8 cellular contexts compared by ENCODE assay signal in genomic region chr11:88338223-88338661, GRCh38. TPM values are rescaled to one million over a fixed set of nuclear protein-coding genes. Genes with fewer than 3 reads are reported as not detected.
DNase-seq lines count a peak whose midpoint lies in the region; FAIRE-seq and TF ChIP-seq lines count a peak whose summit lies in the region.

No MANE protein-coding gene starts in this region.

- H3K9ac ChIP-seq in ES-I3 (ENCODE audit: low read depth, low read length) = peak overlapping the region; percentile 99

- H3K9me3 ChIP-seq in ES-I3 (ENCODE audit: control insufficient read depth, insufficient read depth, low read length) (no peaks in the 10 kb centered on the region), HEK293 (ENCODE audit: control insufficient read depth, insufficient read depth, low read depth, low read length) (no peaks in the 10 kb centered on the region)

- H3K4me3 ChIP-seq in HEK293 (ENCODE audit: low read depth, low read length) = peak overlapping the region; percentile 85

- H3K9me3 Mint-ChIP-seq in activated CD4-positive, alpha-beta T cell treated with anti-CD3 and anti-CD28 coated beads, Interleukin-2, amount 10 ng/mL, durations not matched to agents 24 days and 14 days = no peaks in the 10 kb centered on the region

- H3K4me3 Mint-ChIP-seq in activated CD4-positive, alpha-beta T cell treated with anti-CD3 and anti-CD28 coated beads, Interleukin-2, amount 10 ng/mL, durations not matched to agents 24 days and 14 days = peak overlapping the region; percentile 83

- peaks cover 41% of the 10 kb centered on the region for H3K4me1 Mint-ChIP-seq in activated CD4-positive, alpha-beta T cell treated with anti-CD3 and anti-CD28 coated beads, Interleukin-2, amount 10 ng/mL, durations not matched to agents 24 days and 14 days

- peaks cover 21% of the 10 kb centered on the region for H3K36me3 Mint-ChIP-seq in activated CD4-positive, alpha-beta T cell treated with anti-CD3 and anti-CD28 coated beads, Interleukin-2, amount 10 ng/mL, durations not matched to agents 24 days and 14 days (ENCODE audit: low read depth)

- intact Hi-C loops in activated CD4-positive, alpha-beta T cell treated with anti-CD3 and anti-CD28 coated beads, Interleukin-2, amount 10 ng/mL, durations not matched to agents 24 days and 14 days (cut with micrococcal nuclease) = loop anchor here (1.0 to 5.0 kb wide), 2 partner anchors 159 to 199 kb away; no protein-coding TSS in a partner anchor

- peak; percentile 26 for FAIRE-seq in endometrium (lab: Jason Lieb, UNC)

- H3K36me3 ChIP-seq in ES-I3 (ENCODE audit: insufficient read depth, low read length) (peaks cover 20% of the 10 kb centered on the region), HEK293 (ENCODE audit: control insufficient read depth in 2 of 2, insufficient read depth in 1 of 2, low read length in 2 of 2) (peaks cover 0 to 13% of the 10 kb centered on the region in 2 experiments; a peak in 1 of 3 replicates)

- H3K27me3 Mint-ChIP-seq in activated CD4-positive, alpha-beta T cell treated with anti-CD3 and anti-CD28 coated beads, Interleukin-2, amount 10 ng/mL, durations not matched to agents 24 days and 14 days = no peaks in the 10 kb centered on the region

- peak overlapping the region; percentile 58 for H3K27ac ChIP-seq in HEK293 (ENCODE audit: extremely low read depth, low read depth, low read length)

- TF ChIP-seq CTCF in HEK293 (tag by site-specific recombination; IDR thresholded peaks at IDR 0.05) = no peak

- peak; percentile 16 for DNase-seq in NCI-H2029 (lab: John Stamatoyannopoulos, UW)
- peak; percentile 81 for DNase-seq in activated CD4-positive, alpha-beta T cell treated with anti-CD3 and anti-CD28 coated beads, Interleukin-2, amount 10 ng/mL, durations not matched to agents 24 days and 14 days
- peak; percentile 28 for DNase-seq in midbrain (lab: John Stamatoyannopoulos, UW)
- peak in 5 of 6 experiments; percentile 18 to 44 (median 27) for DNase-seq in stimulated activated naive CD4-positive, alpha-beta T cell (lab: John Stamatoyannopoulos, UW)
- no peak for DNase-seq in DMS114 treated with DMSO at 0.1 percent for 48 hours (lab: John Stamatoyannopoulos, UW; ENCODE audit: unreplicated experiment)

- CTCF ChIA-PET in HEK293 (lab: Yijun Ruan, JAX) = interaction anchor here (1.3 kb wide), 1 partner anchor 19 kb away, joined by 4 read pairs; no protein-coding TSS in a partner anchor

- H3K27ac Mint-ChIP-seq in activated CD4-positive, alpha-beta T cell treated with anti-CD3 and anti-CD28 coated beads, Interleukin-2, amount 10 ng/mL, durations not matched to agents 24 days and 14 days = peak overlapping the region; percentile 99

- H3K4me1 ChIP-seq in ES-I3 (ENCODE audit: insufficient read depth, low read length) = peaks cover 15% of the 10 kb centered on the region
- H3K4me1 ChIP-seq in HEK293 (ENCODE audit: control insufficient read depth, insufficient read depth, low read length) = no peaks in the 10 kb centered on the region

- POLR2A ChIA-PET in HEK293 (lab: Yijun Ruan, JAX) = interaction anchor here (0.6 to 1.6 kb wide), 7 partner anchors 9 to 50 kb away, joined by 3 to 14 read pairs (median 4); no protein-coding TSS in a partner anchor

TF ChIP-seq in HEK293, 187 proteins besides CTCF, POLR2A, EP300 and RAD21 (continues in another document):
- TF ChIP-seq, protein P1, sequence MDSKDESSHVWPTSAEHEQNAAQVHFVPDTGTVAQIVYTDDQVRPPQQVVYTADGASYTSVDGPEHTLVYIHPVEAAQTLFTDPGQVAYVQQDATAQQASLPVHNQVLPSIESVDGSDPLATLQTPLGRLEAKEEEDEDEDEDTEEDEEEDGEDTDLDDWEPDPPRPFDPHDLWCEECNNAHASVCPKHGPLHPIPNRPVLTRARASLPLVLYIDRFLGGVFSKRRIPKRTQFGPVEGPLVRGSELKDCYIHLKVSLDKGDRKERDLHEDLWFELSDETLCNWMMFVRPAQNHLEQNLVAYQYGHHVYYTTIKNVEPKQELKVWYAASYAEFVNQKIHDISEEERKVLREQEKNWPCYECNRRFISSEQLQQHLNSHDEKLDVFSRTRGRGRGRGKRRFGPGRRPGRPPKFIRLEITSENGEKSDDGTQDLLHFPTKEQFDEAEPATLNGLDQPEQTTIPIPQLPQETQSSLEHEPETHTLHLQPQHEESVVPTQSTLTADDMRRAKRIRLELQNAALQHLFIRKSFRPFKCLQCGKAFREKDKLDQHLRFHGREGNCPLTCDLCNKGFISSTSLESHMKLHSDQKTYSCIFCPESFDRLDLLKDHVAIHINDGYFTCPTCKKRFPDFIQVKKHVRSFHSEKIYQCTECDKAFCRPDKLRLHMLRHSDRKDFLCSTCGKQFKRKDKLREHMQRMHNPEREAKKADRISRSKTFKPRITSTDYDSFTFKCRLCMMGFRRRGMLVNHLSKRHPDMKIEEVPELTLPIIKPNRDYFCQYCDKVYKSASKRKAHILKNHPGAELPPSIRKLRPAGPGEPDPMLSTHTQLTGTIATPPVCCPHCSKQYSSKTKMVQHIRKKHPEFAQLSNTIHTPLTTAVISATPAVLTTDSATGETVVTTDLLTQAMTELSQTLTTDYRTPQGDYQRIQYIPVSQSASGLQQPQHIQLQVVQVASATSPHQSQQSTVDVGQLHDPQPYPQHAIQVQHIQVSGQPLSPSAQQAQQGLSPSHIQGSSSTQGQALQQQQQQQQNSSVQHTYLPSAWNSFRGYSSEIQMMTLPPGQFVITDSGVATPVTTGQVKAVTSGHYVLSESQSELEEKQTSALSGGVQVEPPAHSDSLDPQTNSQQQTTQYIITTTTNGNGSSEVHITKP (tag by site-specific recombination; IDR thresholded peaks at IDR 0.05) = 0 out of 2 replicates have a peak, but pooled peaks have one; percentile 73
- TF ChIP-seq ZNF521 (tag by site-specific recombination; IDR thresholded peaks at IDR 0.05) = no peak
- TF ChIP-seq ZNF2 (tag by site-specific recombination; IDR thresholded peaks at IDR 0.05) = no peak
- TF ChIP-seq ZNF837 (tag by site-specific recombination; IDR thresholded peaks at IDR 0.05) = no peak
- no peak for TF ChIP-seq ZNF513 (tag by site-specific recombination; IDR thresholded peaks at IDR 0.05)
- TF ChIP-seq ZNF621 (tag by site-specific recombination; IDR thresholded peaks at IDR 0.05) = no peak
- TF ChIP-seq ZNF132 (tag by site-specific recombination; IDR thresholded peaks at IDR 0.05; ENCODE audit: borderline replicate concordance) = no peak
- TF ChIP-seq SETDB1 (IDR thresholded peaks at IDR 0.05; ENCODE audit: insufficient read length, low read length) = no peak
- TF ChIP-seq, protein P2, sequence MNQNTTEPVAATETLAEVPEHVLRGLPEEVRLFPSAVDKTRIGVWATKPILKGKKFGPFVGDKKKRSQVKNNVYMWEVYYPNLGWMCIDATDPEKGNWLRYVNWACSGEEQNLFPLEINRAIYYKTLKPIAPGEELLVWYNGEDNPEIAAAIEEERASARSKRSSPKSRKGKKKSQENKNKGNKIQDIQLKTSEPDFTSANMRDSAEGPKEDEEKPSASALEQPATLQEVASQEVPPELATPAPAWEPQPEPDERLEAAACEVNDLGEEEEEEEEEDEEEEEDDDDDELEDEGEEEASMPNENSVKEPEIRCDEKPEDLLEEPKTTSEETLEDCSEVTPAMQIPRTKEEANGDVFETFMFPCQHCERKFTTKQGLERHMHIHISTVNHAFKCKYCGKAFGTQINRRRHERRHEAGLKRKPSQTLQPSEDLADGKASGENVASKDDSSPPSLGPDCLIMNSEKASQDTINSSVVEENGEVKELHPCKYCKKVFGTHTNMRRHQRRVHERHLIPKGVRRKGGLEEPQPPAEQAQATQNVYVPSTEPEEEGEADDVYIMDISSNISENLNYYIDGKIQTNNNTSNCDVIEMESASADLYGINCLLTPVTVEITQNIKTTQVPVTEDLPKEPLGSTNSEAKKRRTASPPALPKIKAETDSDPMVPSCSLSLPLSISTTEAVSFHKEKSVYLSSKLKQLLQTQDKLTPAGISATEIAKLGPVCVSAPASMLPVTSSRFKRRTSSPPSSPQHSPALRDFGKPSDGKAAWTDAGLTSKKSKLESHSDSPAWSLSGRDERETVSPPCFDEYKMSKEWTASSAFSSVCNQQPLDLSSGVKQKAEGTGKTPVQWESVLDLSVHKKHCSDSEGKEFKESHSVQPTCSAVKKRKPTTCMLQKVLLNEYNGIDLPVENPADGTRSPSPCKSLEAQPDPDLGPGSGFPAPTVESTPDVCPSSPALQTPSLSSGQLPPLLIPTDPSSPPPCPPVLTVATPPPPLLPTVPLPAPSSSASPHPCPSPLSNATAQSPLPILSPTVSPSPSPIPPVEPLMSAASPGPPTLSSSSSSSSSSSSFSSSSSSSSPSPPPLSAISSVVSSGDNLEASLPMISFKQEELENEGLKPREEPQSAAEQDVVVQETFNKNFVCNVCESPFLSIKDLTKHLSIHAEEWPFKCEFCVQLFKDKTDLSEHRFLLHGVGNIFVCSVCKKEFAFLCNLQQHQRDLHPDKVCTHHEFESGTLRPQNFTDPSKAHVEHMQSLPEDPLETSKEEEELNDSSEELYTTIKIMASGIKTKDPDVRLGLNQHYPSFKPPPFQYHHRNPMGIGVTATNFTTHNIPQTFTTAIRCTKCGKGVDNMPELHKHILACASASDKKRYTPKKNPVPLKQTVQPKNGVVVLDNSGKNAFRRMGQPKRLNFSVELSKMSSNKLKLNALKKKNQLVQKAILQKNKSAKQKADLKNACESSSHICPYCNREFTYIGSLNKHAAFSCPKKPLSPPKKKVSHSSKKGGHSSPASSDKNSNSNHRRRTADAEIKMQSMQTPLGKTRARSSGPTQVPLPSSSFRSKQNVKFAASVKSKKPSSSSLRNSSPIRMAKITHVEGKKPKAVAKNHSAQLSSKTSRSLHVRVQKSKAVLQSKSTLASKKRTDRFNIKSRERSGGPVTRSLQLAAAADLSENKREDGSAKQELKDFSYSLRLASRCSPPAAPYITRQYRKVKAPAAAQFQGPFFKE (tag by site-specific recombination; IDR thresholded peaks at IDR 0.05; ENCODE audit: borderline replicate concordance) = no peak
- TF ChIP-seq ZFP69B (tag by site-specific recombination; IDR thresholded peaks at IDR 0.05) = no peak
- no peak for TF ChIP-seq ZNF664 (tag by site-specific recombination; IDR thresholded peaks at IDR 0.05)
- TF ChIP-seq ZNF335 (tag by site-specific recombination; conservative IDR thresholded peaks at IDR 0.05) = peak; percentile 42

RNA-seq across cellular contexts. Expression of gene CTSC, which starts 0.7 kb away (rescaled TPM):
- 67.1 and 71.8 TPM in 2 replicates for total RNA-seq in activated CD4-positive, alpha-beta T cell treated with anti-CD3 and anti-CD28 coated beads, Interleukin-2, amount 10 ng/mL, durations not matched to agents 24 days and 14 days
